Comparison of ENCODE assay signal across 10 cellular contexts in genomic region chr10:88707429-88708110, GRCh38. TPM values are rescaled to one million over a fixed set of nuclear protein-coding genes. Genes with fewer than 3 reads are reported as not detected.
A peak's percentile ranks its signal among the peaks of the same experiment; 100 is the strongest.
DNase-seq lines count a peak whose midpoint lies in the region; ATAC-seq and TF ChIP-seq lines count a peak whose summit lies in the region.
"Had no signal": no experiment of that assay in that cellular context is flagged by ENCODE, and none has a peak within 500 bp of the region (broad histone marks: within the 10 kb centered on the region; RNA-seq: fewer than 3 reads in every experiment).

No MANE protein-coding gene starts in this region.

- H3K36me3 Mint-ChIP-seq in Calu3 (ENCODE audit: insufficient read depth, unreplicated experiment), result peaks cover 6% of the 10 kb centered on the region

- no peak overlapping the region for H3K4me2 ChIP-seq in hepatocyte

- H4K20me1 ChIP-seq in hepatocyte (ENCODE audit: insufficient read depth, poor library complexity, severe bottlenecking), result no peaks in the 10 kb centered on the region

- H3K27me3 Mint-ChIP-seq in Calu3 (ENCODE audit: unreplicated experiment), result no peaks in the 10 kb centered on the region

- H3K36me3 ChIP-seq in left lung, result no peaks in the 10 kb centered on the region
- no peaks in the 10 kb centered on the region for H3K36me3 ChIP-seq in hepatocyte (replicated peaks; ENCODE audit: insufficient read depth, low read depth)

- H3K27ac ChIP-seq in left lung, result no peak overlapping the region
- no peak overlapping the region for H3K27ac ChIP-seq in hepatocyte

- 36% methylated on average over 1 of the region's 1 CpG for WGBS in hepatocyte (ENCODE audit: low lambda C conversion rate, missing lambda C conversion rate)

- H3K4me3 Mint-ChIP-seq in Calu3 (ENCODE audit: low read depth, unreplicated experiment), result no peak overlapping the region
- H3K4me3 Mint-ChIP-seq: activated CD4-positive, alpha-beta T cell treated with anti-CD3 and anti-CD28 coated beads, Interleukin-2, amount 10 ng/mL, durations not matched to agents 7 days and 5 days had no signal

- intact Hi-C loops in Calu3 (cut with micrococcal nuclease; ENCODE audit: unreplicated experiment) (loop anchor here (5.0 kb wide), 1 partner anchor 35 kb away; no protein-coding TSS in a partner anchor), left lung (cut with DNase I) (no loop called here)

- ATAC-seq in HG02610 (IDR thresholded peaks at IDR 0.05; ENCODE audit: unreplicated experiment) (peak; percentile 61), left lung (peak; percentile 31)

- TF ChIP-seq CTCF in Calu3 (IDR thresholded peaks at IDR 0.05; ENCODE audit: unreplicated experiment), result no peak
- TF ChIP-seq CTCF in left lung (IDR thresholded peaks at IDR 0.05), result no peak
- TF ChIP-seq CTCF in hepatocyte (IDR thresholded peaks at IDR 0.05; ENCODE audit: poor library complexity), result no peak

- CTCF ChIA-PET in Calu3 (lab: Charles Lee), result no interaction called here

- H3K27me3 ChIP-seq in left lung (no peaks in the 10 kb centered on the region), hepatocyte (no peaks in the 10 kb centered on the region)

- no peaks in the 10 kb centered on the region for H3K9me3 ChIP-seq in left lung
- no peaks in the 10 kb centered on the region for H3K9me3 ChIP-seq in hepatocyte (ENCODE audit: low read depth)

- H3K27ac Mint-ChIP-seq in Calu3 (ENCODE audit: unreplicated experiment), result no peak overlapping the region
- H3K27ac Mint-ChIP-seq: activated CD4-positive, alpha-beta T cell treated with anti-CD3 and anti-CD28 coated beads, Interleukin-2, amount 10 ng/mL, durations not matched to agents 7 days and 5 days had no signal

- H3K4me1 ChIP-seq in left lung (peaks cover 0 to 3% of the 10 kb centered on the region in 2 donors), hepatocyte (ENCODE audit: insufficient read depth) (peaks cover 5% of the 10 kb centered on the region)

- H2AFZ ChIP-seq in hepatocyte, result no peak overlapping the region

- no peaks in the 10 kb centered on the region for H3K9me3 Mint-ChIP-seq in Calu3 (ENCODE audit: low read depth, unreplicated experiment)
- H3K9me3 Mint-ChIP-seq: activated CD4-positive, alpha-beta T cell treated with anti-CD3 and anti-CD28 coated beads, Interleukin-2, amount 10 ng/mL, durations not matched to agents 7 days and 5 days had no signal

- no peaks in the 10 kb centered on the region for H3K79me2 ChIP-seq in hepatocyte

- no TSS peak for BruUV-seq in Calu3 (replicated peaks; lab: Mats Ljungman, UMichigan)

- H3K4me3 ChIP-seq in left lung (no peak overlapping the region), hepatocyte (no peak overlapping the region)

- H3K9me2 ChIP-seq in hepatocyte (replicated peaks; ENCODE audit: insufficient read depth), result no peaks in the 10 kb centered on the region

- DNase-seq in Calu3 (peak; percentile 22), amniotic epithelial cell (ENCODE audit: low read depth) (peak; percentile 87), left lung (no peak), hepatocyte (ENCODE audit: low spot score) (no peak), NCI-H510A treated with DMSO at 0.1 percent for 48 hours (lab: John Stamatoyannopoulos, UW) (no peak), DMS153 (lab: John Stamatoyannopoulos, UW) (no peak), NK-92 (lab: John Stamatoyannopoulos, UW; ENCODE audit: unreplicated experiment) (no peak)
- DNase-seq: activated CD4-positive, alpha-beta T cell treated with anti-CD3 and anti-CD28 coated beads, Interleukin-2, amount 10 ng/mL, durations not matched to agents 7 days and 5 days had no signal

- peaks cover 24% of the 10 kb centered on the region for H3K4me1 Mint-ChIP-seq in Calu3 (ENCODE audit: low read depth, unreplicated experiment)
- H3K4me1 Mint-ChIP-seq: activated CD4-positive, alpha-beta T cell treated with anti-CD3 and anti-CD28 coated beads, Interleukin-2, amount 10 ng/mL, durations not matched to agents 7 days and 5 days had no signal

RNA-seq across cellular contexts. Expression of gene LIPK, which starts 1.5 kb away (rescaled TPM):
- not detected in 2 replicates for total RNA-seq in Calu3 (2022)
- not detected for total RNA-seq in left lung
- not detected in 2 replicates for total RNA-seq in hepatocyte
- not detected in 2 replicates for polyA plus RNA-seq in hepatocyte
- total RNA-seq: activated CD4-positive, alpha-beta T cell treated with anti-CD3 and anti-CD28 coated beads, Interleukin-2, amount 10 ng/mL, durations not matched to agents 7 days and 5 days; mononuclear cell had no signal

RNA-seq across cellular contexts. Expression of gene LIPF, which starts 43.3 kb away (rescaled TPM):
- total RNA-seq in Calu3 (2022), result not detected in 2 replicates
- not detected for total RNA-seq in left lung
- 0.12 and 1.1 TPM in 2 replicates for total RNA-seq in hepatocyte
- polyA plus RNA-seq in hepatocyte, result not detected in 2 replicates
- total RNA-seq: activated CD4-positive, alpha-beta T cell treated with anti-CD3 and anti-CD28 coated beads, Interleukin-2, amount 10 ng/mL, durations not matched to agents 7 days and 5 days; mononuclear cell had no signal

RNA-seq across cellular contexts. Expression of gene LIPN, which starts 52.2 kb away (rescaled TPM):
- total RNA-seq in Calu3 (2022), result not detected in 2 replicates
- 1 to 10 TPM in 1 of 2 donors, not detected in 1; 1.2 TPM for total RNA-seq in left lung
- total RNA-seq in hepatocyte, result 0.17 TPM in 1 of 2 replicates, not detected in the other
- not detected in 2 replicates for polyA plus RNA-seq in hepatocyte
- total RNA-seq: activated CD4-positive, alpha-beta T cell treated with anti-CD3 and anti-CD28 coated beads, Interleukin-2, amount 10 ng/mL, durations not matched to agents 7 days and 5 days had no signal

Comparison
In these comparisons a context has a peak if more than half of its experiments do, and no peak if none do; other contexts are left out.
1. DNase-seq: peak in Calu3 (single experiment) and amniotic epithelial cell (single experiment); none in left lung (0 of 2), hepatocyte (single experiment), NCI-H510A treated with DMSO at 0.1 percent for 48 hours (single experiment), DMS153 (single experiment) and NK-92 (single experiment).